Comparison of ENCODE assay signal across 9 cellular contexts in genomic region chr5:1930501-1930879, GRCh38. TPM values are rescaled to one million over a fixed set of nuclear protein-coding genes. Genes with fewer than 3 reads are reported as not detected.
DNase-seq lines count a peak whose midpoint lies in the region; ATAC-seq and TF ChIP-seq lines count a peak whose summit lies in the region.
"Had no signal": no experiment of that assay in that cellular context is flagged by ENCODE, and none has a peak within 500 bp of the region (broad histone marks: within the 10 kb centered on the region; RNA-seq: fewer than 3 reads in every experiment).

No MANE protein-coding gene starts in this region.

- no peaks in the 10 kb centered on the region for H3K9me3 Mint-ChIP-seq in T-cell

- no peak overlapping the region for H3K27ac ChIP-seq in HUES6 (ENCODE audit: low read depth, low read length)
- H3K27ac ChIP-seq in dorsolateral prefrontal cortex: peak overlapping the region in 54 of 59 donors; percentile 10 to 87 (median 69)
- H3K27ac ChIP-seq in left lung: no peak overlapping the region
- no peak overlapping the region for H3K27ac ChIP-seq in subcutaneous abdominal adipose tissue (ENCODE audit: low read depth, low read length)

- H3K4me3 ChIP-seq in HUES6 (ENCODE audit: low read depth, low read length): peak overlapping the region; percentile 78
- H3K4me3 ChIP-seq in dorsolateral prefrontal cortex: peak overlapping the region in 58 of 59 donors; percentile 31 to 70 (median 56)
- peak overlapping the region; percentile 15 to 16 for H3K4me3 ChIP-seq in left lung
- peak overlapping the region in 4 of 5 donors; percentile 61 to 84 (median 71) for H3K4me3 ChIP-seq in subcutaneous abdominal adipose tissue (ENCODE audit: low read depth in 1 of 5, low read length in 5 of 5)

- H3K36me3 ChIP-seq in HUES6 (ENCODE audit: control insufficient read depth, insufficient read depth, low read length) (no peaks in the 10 kb centered on the region), left lung (no peaks in the 10 kb centered on the region), subcutaneous abdominal adipose tissue (ENCODE audit: control insufficient read depth in 5 of 5, insufficient read depth in 5 of 5, low read length in 5 of 5) (peaks cover 0 to 12% (median 0%) of the 10 kb centered on the region in 5 donors)

- H3K9ac ChIP-seq in HUES6 (ENCODE audit: low read length) (no peak overlapping the region), subcutaneous abdominal adipose tissue (ENCODE audit: low read length in 5 of 5) (peak overlapping the region in 2 of 5 donors; percentile 40 to 60)

- ATAC-seq in left lung (peak; percentile 11), HG02642 (IDR thresholded peaks at IDR 0.05; ENCODE audit: poor library complexity, unreplicated experiment) (no peak), T-cell (replicated peaks in 1 of 4) (no peak)
- ATAC-seq: T-helper 17 cell had no signal

- no peak overlapping the region for H3K4me3 Mint-ChIP-seq in T-cell
- H3K4me3 Mint-ChIP-seq: T-helper 17 cell had no signal

- CTCF ChIA-PET in T-cell (lab: Charles Lee): no interaction called here

- H3K27me3 ChIP-seq in HUES6 (ENCODE audit: control insufficient read depth, insufficient read depth, low read length) (peaks cover 46% of the 10 kb centered on the region), dorsolateral prefrontal cortex (peaks cover 0 to 51% (median 16%) of the 10 kb centered on the region in 45 donors), left lung (peaks cover 21 to 81% of the 10 kb centered on the region in 2 donors), subcutaneous abdominal adipose tissue (ENCODE audit: control insufficient read depth in 5 of 5, insufficient read depth in 4 of 5, low read length in 5 of 5) (peaks cover 7 to 32% (median 24%) of the 10 kb centered on the region in 5 donors)

- no peaks in the 10 kb centered on the region for H3K36me3 Mint-ChIP-seq in T-cell

- intact Hi-C loops in dorsolateral prefrontal cortex (cut with DNase I) (no loop called here), left lung (cut with DNase I) (no loop called here)

- no peak overlapping the region for H3K27ac Mint-ChIP-seq in T-cell
- H3K27ac Mint-ChIP-seq: T-helper 17 cell had no signal

- no peaks in the 10 kb centered on the region; the same call in 1 of the 2 replicates for H3K9me3 ChIP-seq in HUES6 (ENCODE audit: control insufficient read depth, insufficient read depth, low read depth, low read length)
- H3K9me3 ChIP-seq in left lung: no peaks in the 10 kb centered on the region
- no peaks in the 10 kb centered on the region for H3K9me3 ChIP-seq in subcutaneous abdominal adipose tissue (ENCODE audit: control insufficient read depth in 5 of 5, low read length in 5 of 5)

- TF ChIP-seq CTCF in dorsolateral prefrontal cortex (IDR thresholded peaks at IDR 0.05 in 54 of 56, conservative IDR thresholded peaks at IDR 0.05 in 2 of 56; ENCODE audit: low read depth in 1 of 56, partially characterized antibody in 56 of 56) (no peak), left lung (IDR thresholded peaks at IDR 0.05) (no peak)

- peaks cover 29 to 36% of the 10 kb centered on the region in 2 donors for H3K27me3 Mint-ChIP-seq in T-cell

- H3K4me1 ChIP-seq in HUES6 (ENCODE audit: control insufficient read depth, insufficient read depth, low read length) (peaks cover 4% of the 10 kb centered on the region), left lung (no peaks in the 10 kb centered on the region), subcutaneous abdominal adipose tissue (ENCODE audit: control insufficient read depth in 5 of 5, insufficient read depth in 5 of 5, low read length in 5 of 5) (peaks cover 0 to 19% (median 13%) of the 10 kb centered on the region in 5 donors)

- H3K4me1 Mint-ChIP-seq in T-cell: peaks cover 0 to 2% (median 2%) of the 10 kb centered on the region in 3 donors

- DNase-seq in dorsolateral prefrontal cortex (no peak), left lung (peak in 1 of 2 donors; percentile 59), SHP77 treated with DMSO at 0.1 percent for 48 hours (lab: John Stamatoyannopoulos, UW) (no peak), SIG-M5 (lab: John Stamatoyannopoulos, UW) (no peak), T-cell (no peak)
- DNase-seq: T-helper 17 cell had no signal

- POLR2A ChIA-PET in T-cell (lab: Charles Lee): no interaction called here

RNA-seq across cellular contexts. Expression of gene IRX4, which starts 47.8 kb away (rescaled TPM):
- total RNA-seq in dorsolateral prefrontal cortex: not detected
- not detected for total RNA-seq in left lung
- total RNA-seq in T-cell: not detected
- total RNA-seq: T-helper 17 cell had no signal

Comparison
In these comparisons a context has a peak if more than half of its experiments do, and no peak if none do; other contexts are left out.
1. H3K27ac ChIP-seq: peak in dorsolateral prefrontal cortex (54 of 59); none in HUES6 (single experiment), left lung (0 of 2) and subcutaneous abdominal adipose tissue (single experiment).
2. H3K4me3 ChIP-seq: peak in every context shown above with its lines; median percentile 78 in HUES6; 71 in subcutaneous abdominal adipose tissue; 56 in dorsolateral prefrontal cortex; 16 in left lung.